ENCODE assay signal across 2 cellular contexts in the genomic region with DNA sequence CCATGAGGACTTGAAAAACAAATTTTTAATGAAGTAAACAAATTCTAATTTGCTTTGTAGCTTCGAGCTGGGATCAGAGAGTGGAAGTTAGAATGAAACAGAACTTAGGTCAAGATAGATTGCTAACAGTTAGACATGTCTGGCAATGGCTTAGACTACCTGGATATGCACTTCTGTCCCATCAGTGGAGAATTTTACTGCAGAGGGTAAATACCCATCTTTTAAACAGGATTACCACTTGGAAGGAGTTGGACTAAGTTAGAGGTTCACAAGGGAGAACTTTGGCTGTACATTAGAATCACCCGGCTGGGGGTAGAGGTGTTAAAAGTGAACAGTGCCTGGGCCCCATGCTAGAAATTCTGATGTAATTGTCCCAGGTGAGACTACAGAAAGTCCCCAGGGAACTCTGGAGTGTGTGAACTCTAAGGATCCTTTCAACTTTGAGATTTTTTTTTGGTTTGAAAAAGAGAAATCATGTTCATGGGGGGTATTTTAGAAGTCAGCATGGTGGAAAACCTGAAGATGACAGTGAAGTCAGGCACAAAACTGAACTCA.
TF ChIP-seq lines count a peak whose summit lies in the region.

No MANE protein-coding gene starts in this region.

TF ChIP-seq in GM12878, 131 proteins besides CTCF, POLR2A, EP300 and RAD21 (continues in another document):
- TF ChIP-seq SUPT20H (IDR thresholded peaks at IDR 0.05; ENCODE audit: borderline replicate concordance, control insufficient read depth, low read depth, low read length) (no peak), NRF1 (conservative IDR thresholded peaks at IDR 0.05; ENCODE audit: low read depth, low read length) (no peak), JUNB (IDR thresholded peaks at IDR 0.05) (peak; percentile 50; the same call in 1 of the 2 replicates), ZNF217 (IDR thresholded peaks at IDR 0.05) (no peak), CREM (IDR thresholded peaks at IDR 0.05; ENCODE audit: low read depth) (peak; percentile 51; the same call in 1 of the 2 replicates), BACH1 (IDR thresholded peaks at IDR 0.05; ENCODE audit: borderline replicate concordance) (0 out of 2 replicates have a peak, but pooled peaks have one; percentile 14), RELA (IDR thresholded peaks at IDR 0.05; ENCODE audit: borderline replicate concordance, partially characterized antibody) (no peak), GABPA (IDR thresholded peaks at IDR 0.05; ENCODE audit: low read depth) (no peak), ZNF384 (IDR thresholded peaks at IDR 0.05; ENCODE audit: borderline replicate concordance, low read depth, low read length) (peak; percentile 83), ETV6 (conservative IDR thresholded peaks at IDR 0.05 in 1 of 2, IDR thresholded peaks at IDR 0.05 in 1 of 2; ENCODE audit: borderline replicate concordance in 1 of 2, low read depth in 1 of 2) (peak in 1 of 2 experiments; percentile 24; a peak in 1 of 4 replicates), CHD1 (IDR thresholded peaks at IDR 0.05; ENCODE audit: low read depth, low read length) (0 out of 2 replicates have a peak, but pooled peaks have one; percentile 44), HDAC6 (IDR thresholded peaks at IDR 0.05; ENCODE audit: unreplicated experiment) (no peak)
- TF ChIP-seq, protein P1, sequence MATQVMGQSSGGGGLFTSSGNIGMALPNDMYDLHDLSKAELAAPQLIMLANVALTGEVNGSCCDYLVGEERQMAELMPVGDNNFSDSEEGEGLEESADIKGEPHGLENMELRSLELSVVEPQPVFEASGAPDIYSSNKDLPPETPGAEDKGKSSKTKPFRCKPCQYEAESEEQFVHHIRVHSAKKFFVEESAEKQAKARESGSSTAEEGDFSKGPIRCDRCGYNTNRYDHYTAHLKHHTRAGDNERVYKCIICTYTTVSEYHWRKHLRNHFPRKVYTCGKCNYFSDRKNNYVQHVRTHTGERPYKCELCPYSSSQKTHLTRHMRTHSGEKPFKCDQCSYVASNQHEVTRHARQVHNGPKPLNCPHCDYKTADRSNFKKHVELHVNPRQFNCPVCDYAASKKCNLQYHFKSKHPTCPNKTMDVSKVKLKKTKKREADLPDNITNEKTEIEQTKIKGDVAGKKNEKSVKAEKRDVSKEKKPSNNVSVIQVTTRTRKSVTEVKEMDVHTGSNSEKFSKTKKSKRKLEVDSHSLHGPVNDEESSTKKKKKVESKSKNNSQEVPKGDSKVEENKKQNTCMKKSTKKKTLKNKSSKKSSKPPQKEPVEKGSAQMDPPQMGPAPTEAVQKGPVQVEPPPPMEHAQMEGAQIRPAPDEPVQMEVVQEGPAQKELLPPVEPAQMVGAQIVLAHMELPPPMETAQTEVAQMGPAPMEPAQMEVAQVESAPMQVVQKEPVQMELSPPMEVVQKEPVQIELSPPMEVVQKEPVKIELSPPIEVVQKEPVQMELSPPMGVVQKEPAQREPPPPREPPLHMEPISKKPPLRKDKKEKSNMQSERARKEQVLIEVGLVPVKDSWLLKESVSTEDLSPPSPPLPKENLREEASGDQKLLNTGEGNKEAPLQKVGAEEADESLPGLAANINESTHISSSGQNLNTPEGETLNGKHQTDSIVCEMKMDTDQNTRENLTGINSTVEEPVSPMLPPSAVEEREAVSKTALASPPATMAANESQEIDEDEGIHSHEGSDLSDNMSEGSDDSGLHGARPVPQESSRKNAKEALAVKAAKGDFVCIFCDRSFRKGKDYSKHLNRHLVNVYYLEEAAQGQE (IDR thresholded peaks at IDR 0.05; ENCODE audit: low read depth, low read length) = no peak
- TF ChIP-seq, protein P2, sequence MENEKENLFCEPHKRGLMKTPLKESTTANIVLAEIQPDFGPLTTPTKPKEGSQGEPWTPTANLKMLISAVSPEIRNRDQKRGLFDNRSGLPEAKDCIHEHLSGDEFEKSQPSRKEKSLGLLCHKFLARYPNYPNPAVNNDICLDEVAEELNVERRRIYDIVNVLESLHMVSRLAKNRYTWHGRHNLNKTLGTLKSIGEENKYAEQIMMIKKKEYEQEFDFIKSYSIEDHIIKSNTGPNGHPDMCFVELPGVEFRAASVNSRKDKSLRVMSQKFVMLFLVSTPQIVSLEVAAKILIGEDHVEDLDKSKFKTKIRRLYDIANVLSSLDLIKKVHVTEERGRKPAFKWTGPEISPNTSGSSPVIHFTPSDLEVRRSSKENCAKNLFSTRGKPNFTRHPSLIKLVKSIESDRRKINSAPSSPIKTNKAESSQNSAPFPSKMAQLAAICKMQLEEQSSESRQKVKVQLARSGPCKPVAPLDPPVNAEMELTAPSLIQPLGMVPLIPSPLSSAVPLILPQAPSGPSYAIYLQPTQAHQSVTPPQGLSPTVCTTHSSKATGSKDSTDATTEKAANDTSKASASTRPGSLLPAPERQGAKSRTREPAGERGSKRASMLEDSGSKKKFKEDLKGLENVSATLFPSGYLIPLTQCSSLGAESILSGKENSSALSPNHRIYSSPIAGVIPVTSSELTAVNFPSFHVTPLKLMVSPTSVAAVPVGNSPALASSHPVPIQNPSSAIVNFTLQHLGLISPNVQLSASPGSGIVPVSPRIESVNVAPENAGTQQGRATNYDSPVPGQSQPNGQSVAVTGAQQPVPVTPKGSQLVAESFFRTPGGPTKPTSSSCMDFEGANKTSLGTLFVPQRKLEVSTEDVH (IDR thresholded peaks at IDR 0.05; ENCODE audit: low read depth, partially characterized antibody) = peak; percentile 21
- TF ChIP-seq, protein P3, sequence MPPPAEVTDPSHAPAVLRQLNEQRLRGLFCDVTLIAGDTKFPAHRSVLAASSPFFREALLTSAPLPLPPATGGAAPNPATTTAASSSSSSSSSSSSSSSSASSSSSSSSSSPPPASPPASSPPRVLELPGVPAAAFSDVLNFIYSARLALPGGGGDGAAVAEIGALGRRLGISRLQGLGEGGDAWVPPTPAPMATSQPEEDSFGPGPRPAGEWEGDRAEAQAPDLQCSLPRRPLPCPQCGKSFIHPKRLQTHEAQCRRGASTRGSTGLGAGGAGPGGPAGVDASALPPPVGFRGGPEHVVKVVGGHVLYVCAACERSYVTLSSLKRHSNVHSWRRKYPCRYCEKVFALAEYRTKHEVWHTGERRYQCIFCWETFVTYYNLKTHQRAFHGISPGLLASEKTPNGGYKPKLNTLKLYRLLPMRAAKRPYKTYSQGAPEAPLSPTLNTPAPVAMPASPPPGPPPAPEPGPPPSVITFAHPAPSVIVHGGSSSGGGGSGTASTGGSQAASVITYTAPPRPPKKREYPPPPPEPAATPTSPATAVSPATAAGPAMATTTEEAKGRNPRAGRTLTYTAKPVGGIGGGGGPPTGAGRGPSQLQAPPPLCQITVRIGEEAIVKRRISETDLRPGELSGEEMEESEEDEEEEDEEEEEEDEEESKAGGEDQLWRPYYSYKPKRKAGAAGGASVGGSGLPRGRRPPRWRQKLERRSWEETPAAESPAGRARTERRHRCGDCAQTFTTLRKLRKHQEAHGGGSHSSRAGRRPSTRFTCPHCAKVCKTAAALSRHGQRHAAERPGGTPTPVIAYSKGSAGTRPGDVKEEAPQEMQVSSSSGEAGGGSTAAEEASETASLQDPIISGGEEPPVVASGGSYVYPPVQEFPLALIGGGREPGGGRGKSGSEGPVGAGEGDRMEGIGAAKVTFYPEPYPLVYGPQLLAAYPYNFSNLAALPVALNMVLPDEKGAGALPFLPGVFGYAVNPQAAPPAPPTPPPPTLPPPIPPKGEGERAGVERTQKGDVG (CRISPR knock-in tag; IDR thresholded peaks at IDR 0.05) = no peak

TF ChIP-seq in HEK293T, 16 proteins besides CTCF, POLR2A, EP300 and RAD21:
- TF ChIP-seq L3MBTL2 (conservative IDR thresholded peaks at IDR 0.05) = no peak
- no peak for TF ChIP-seq BHLHE40 (IDR thresholded peaks at IDR 0.05; ENCODE audit: borderline replicate concordance)
- TF ChIP-seq ZNF384 (IDR thresholded peaks at IDR 0.05) = no peak
- TF ChIP-seq TARDBP (IDR thresholded peaks at IDR 0.05) = no peak
- TF ChIP-seq HDGF (IDR thresholded peaks at IDR 0.05; ENCODE audit: borderline replicate concordance) = no peak
- no peak for TF ChIP-seq LEF1 (IDR thresholded peaks at IDR 0.05; ENCODE audit: borderline replicate concordance)
- no peak for TF ChIP-seq NFRKB (IDR thresholded peaks at IDR 0.05)
- TF ChIP-seq ELF4 (IDR thresholded peaks at IDR 0.05) = no peak
- TF ChIP-seq SUZ12 (IDR thresholded peaks at IDR 0.05) = no peak
- no peak for TF ChIP-seq ARNT (IDR thresholded peaks at IDR 0.05)
- TF ChIP-seq FOXK2 (IDR thresholded peaks at IDR 0.05) = no peak
TF ChIP-seq in HEK293T: peak in this region for 0.
